1 cellular context compared by ENCODE assay signal in genomic region chr4:107989537-107990386, GRCh38.
TF ChIP-seq lines count a peak whose summit lies in the region.

TSS of gene HADH (plus strand) at chr4:107989889. CDS start at chr4:107989933, 44 bp downstream.

TF ChIP-seq in GM23338, 12 proteins besides CTCF, POLR2A, EP300 and RAD21 (continued from another document):
- TF ChIP-seq ZNF462 (CRISPR knock-in tag; IDR thresholded peaks at IDR 0.05) (no peak), ZNF114 (CRISPR knock-in tag; IDR thresholded peaks at IDR 0.05) (no peak), CREB1 (CRISPR knock-in tag; IDR thresholded peaks at IDR 0.05; ENCODE audit: low read depth) (peak; percentile 91), EZH2phosphoT487 (IDR thresholded peaks at IDR 0.05; ENCODE audit: unreplicated experiment) (no peak), JUNB (IDR thresholded peaks at IDR 0.05; ENCODE audit: unreplicated experiment) (no peak), POLR2AphosphoS5 (IDR thresholded peaks at IDR 0.05; ENCODE audit: low read depth) (peak; percentile 86)
- TF ChIP-seq, protein P1, sequence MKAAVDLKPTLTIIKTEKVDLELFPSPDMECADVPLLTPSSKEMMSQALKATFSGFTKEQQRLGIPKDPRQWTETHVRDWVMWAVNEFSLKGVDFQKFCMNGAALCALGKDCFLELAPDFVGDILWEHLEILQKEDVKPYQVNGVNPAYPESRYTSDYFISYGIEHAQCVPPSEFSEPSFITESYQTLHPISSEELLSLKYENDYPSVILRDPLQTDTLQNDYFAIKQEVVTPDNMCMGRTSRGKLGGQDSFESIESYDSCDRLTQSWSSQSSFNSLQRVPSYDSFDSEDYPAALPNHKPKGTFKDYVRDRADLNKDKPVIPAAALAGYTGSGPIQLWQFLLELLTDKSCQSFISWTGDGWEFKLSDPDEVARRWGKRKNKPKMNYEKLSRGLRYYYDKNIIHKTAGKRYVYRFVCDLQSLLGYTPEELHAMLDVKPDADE (IDR thresholded peaks at IDR 0.05) = no peak
